17 cellular contexts compared by ENCODE assay signal in the genomic region with DNA sequence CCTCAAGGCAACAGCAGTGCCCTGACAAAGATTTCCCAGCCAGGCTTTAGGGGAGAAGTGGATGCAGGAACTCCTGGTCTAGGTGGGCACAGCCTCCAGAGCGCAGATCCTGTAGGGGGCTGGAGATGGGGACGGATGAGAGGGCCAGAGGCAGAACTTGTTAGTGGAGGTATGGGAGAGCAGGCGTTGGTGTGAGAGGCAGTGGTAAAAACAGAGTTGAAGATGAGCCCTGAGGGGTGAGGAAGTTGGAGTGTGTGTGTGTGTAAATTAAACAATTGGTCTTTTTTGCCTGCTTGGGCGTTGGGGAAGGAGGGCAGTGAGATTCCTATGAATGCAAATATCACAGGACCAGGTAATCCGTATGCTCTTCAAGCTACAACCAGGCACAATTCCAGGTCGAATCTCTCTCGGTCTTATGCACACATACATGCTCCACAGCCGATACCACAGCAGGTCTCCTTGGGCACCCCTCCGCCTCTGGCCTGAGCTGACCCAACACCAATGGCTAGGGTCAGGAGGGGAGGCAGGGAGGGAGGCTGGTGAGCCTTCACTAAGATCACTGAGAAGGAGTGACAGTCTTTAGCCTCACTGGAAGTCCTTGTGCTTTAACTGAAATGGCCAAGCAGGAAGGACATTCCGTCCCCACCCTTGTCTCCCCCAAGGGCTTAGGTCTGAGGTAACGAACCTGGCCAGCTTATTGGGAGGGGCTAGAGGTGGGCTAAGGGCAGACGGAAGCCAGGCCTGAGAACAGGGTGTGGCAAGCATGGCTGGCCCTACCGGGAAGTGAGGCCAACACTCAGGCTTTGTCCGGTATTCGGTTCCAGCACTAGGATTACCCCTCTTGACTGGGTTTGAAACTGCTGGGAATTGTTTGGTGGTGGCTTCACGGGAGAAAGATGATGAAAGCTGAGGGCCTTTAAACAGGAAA. TPM values are rescaled to one million over a fixed set of nuclear protein-coding genes. Genes with fewer than 3 reads are reported as not detected.
DNase-seq lines count a peak whose midpoint lies in the region; ATAC-seq and TF ChIP-seq lines count a peak whose summit lies in the region.
"Had no signal": no experiment of that assay in that cellular context is flagged by ENCODE, and none has a peak within 500 bp of the region (broad histone marks: within the 10 kb centered on the region; RNA-seq: fewer than 3 reads in every experiment).

No MANE protein-coding gene starts in this region.

- H3K9me3 ChIP-seq in sigmoid colon, result no peaks in the 10 kb centered on the region
- H3K9me3 ChIP-seq: BLaER1 treated with 17β-estradiol and CSF1 and Interleukin-3, amounts not matched to agents 10 nM and 100 nM had no signal

- ATAC-seq in WTC11, result no peak
- no peak for ATAC-seq in GM19452 (IDR thresholded peaks at IDR 0.05; ENCODE audit: unreplicated experiment)
- ATAC-seq: T-helper 17 cell had no signal

- peak overlapping the region; percentile 78 for H3K4me3 Mint-ChIP-seq in WTC11
- H3K4me3 Mint-ChIP-seq: activated naive CD4-positive, alpha-beta T cell treated with anti-CD3 and anti-CD28 coated beads, Interleukin-2, amount 50 U/mL, for 24 hours had no signal

- CTCF ChIA-PET in WTC11 (lab: Charles Lee), result interaction anchor here (1.2 to 5.9 kb wide), 5 partner anchors 9 to 96 kb away, joined by 3 to 56 read pairs (median 4); no protein-coding TSS in a partner anchor

- POLR2A ChIA-PET in WTC11 (lab: Charles Lee), result no interaction called here

- H3K4me1 Mint-ChIP-seq in WTC11, result peaks cover 37% of the 10 kb centered on the region
- H3K4me1 Mint-ChIP-seq: activated naive CD4-positive, alpha-beta T cell treated with anti-CD3 and anti-CD28 coated beads, Interleukin-2, amount 50 U/mL, for 24 hours had no signal

- H3K36me3 Mint-ChIP-seq in WTC11, result no peaks in the 10 kb centered on the region
- H3K36me3 Mint-ChIP-seq: activated naive CD4-positive, alpha-beta T cell treated with anti-CD3 and anti-CD28 coated beads, Interleukin-2, amount 50 U/mL, for 24 hours had no signal

- H3K36me3 ChIP-seq in H7 (replicated peaks; ENCODE audit: control insufficient read depth, insufficient read depth, low read length) (no peaks in the 10 kb centered on the region), sigmoid colon (no peaks in the 10 kb centered on the region)
- H3K36me3 ChIP-seq: BLaER1 treated with 17β-estradiol and CSF1 and Interleukin-3, amounts not matched to agents 10 nM and 100 nM had no signal

- H3K4me3 ChIP-seq in H7 (ENCODE audit: insufficient read depth, low read depth, low read length) (no peak overlapping the region), sigmoid colon (no peak overlapping the region)
- H3K4me3 ChIP-seq: BLaER1 treated with 17β-estradiol and CSF1 and Interleukin-3, amounts not matched to agents 10 nM and 100 nM had no signal

- H3K27me3 ChIP-seq in H7 (ENCODE audit: control insufficient read depth, insufficient read depth, low read length), result peaks cover 39% of the 10 kb centered on the region
- H3K27me3 ChIP-seq in sigmoid colon, result peaks cover 10 to 33% (median 23%) of the 10 kb centered on the region in 3 donors

- WGBS in sigmoid colon, 2 donors, result 51 to 67% methylated on average over 16 of the region's 16 CpGs

- no peak for TF ChIP-seq EP300 in sigmoid colon (IDR thresholded peaks at IDR 0.05)

- DNase-seq in H7 (peak; percentile 23), WTC11 (ENCODE audit: low spot score) (no peak), iPS-NIHi11 (ENCODE audit: low spot score) (peak; percentile 7), sigmoid colon (peak; percentile 54), NCI-H1436 (lab: John Stamatoyannopoulos, UW) (no peak), OCI-M1 (lab: John Stamatoyannopoulos, UW) (no peak), NCI-H2196 (lab: John Stamatoyannopoulos, UW; ENCODE audit: unreplicated experiment) (no peak)
- DNase-seq: activated CD8-positive, alpha-beta memory T cell treated with anti-CD3 and anti-CD28 coated beads for 24 hours; left cardiac atrium; nucleus accumbens; stimulated activated CD4-positive, alpha-beta T cell treated with anti-CD3 and anti-CD28 coated beads, Interleukin-4, amount 100 ng/mL, for 24 hours; stimulated activated naive CD4-positive, alpha-beta T cell treated with Interleukin-2 at 50 U/mL for 16 hours; T-helper 17 cell had no signal

- H3K4me1 ChIP-seq in sigmoid colon, result peaks cover 0 to 30% (median 18%) of the 10 kb centered on the region in 4 donors

- TF ChIP-seq CTCF in WTC11 (IDR thresholded peaks at IDR 0.05), result no peak
- no peak for TF ChIP-seq CTCF in sigmoid colon (IDR thresholded peaks at IDR 0.05)

- TF ChIP-seq POLR2A in sigmoid colon (IDR thresholded peaks at IDR 0.05), result no peak

- intact Hi-C loops in sigmoid colon (cut with DNase I), result no loop called here

- H3K27me3 Mint-ChIP-seq in WTC11 (ENCODE audit: low read depth), result peaks cover 53% of the 10 kb centered on the region

- no peaks in the 10 kb centered on the region for H3K9me3 Mint-ChIP-seq in WTC11
- H3K9me3 Mint-ChIP-seq: activated naive CD4-positive, alpha-beta T cell treated with anti-CD3 and anti-CD28 coated beads, Interleukin-2, amount 50 U/mL, for 24 hours had no signal

- H3K27ac ChIP-seq in sigmoid colon, result peak overlapping the region in 1 of 4 donors; percentile 48
- H3K27ac ChIP-seq: BLaER1 treated with 17β-estradiol and CSF1 and Interleukin-3, amounts not matched to agents 10 nM and 100 nM had no signal

- no peak overlapping the region for H3K27ac Mint-ChIP-seq in WTC11
- H3K27ac Mint-ChIP-seq: activated naive CD4-positive, alpha-beta T cell treated with anti-CD3 and anti-CD28 coated beads, Interleukin-2, amount 50 U/mL, for 24 hours; T-helper 17 cell had no signal

TF ChIP-seq in WTC11, 78 proteins besides CTCF, POLR2A, EP300 and RAD21:
- TF ChIP-seq ZNF416 (CRISPR knock-in tag; IDR thresholded peaks at IDR 0.05) (no peak), FOXP1 (CRISPR knock-in tag; IDR thresholded peaks at IDR 0.05; ENCODE audit: borderline replicate concordance) (no peak), ZNF121 (CRISPR knock-in tag; IDR thresholded peaks at IDR 0.05) (no peak), ZNF138 (CRISPR knock-in tag; conservative IDR thresholded peaks at IDR 0.05) (no peak), JUN (CRISPR knock-in tag; IDR thresholded peaks at IDR 0.05) (no peak), SP1 (CRISPR knock-in tag; conservative IDR thresholded peaks at IDR 0.05) (no peak), ATF1 (CRISPR knock-in tag; IDR thresholded peaks at IDR 0.05) (no peak), ESRRA (CRISPR knock-in tag; IDR thresholded peaks at IDR 0.05; ENCODE audit: borderline replicate concordance) (no peak), ZNF219 (CRISPR knock-in tag; IDR thresholded peaks at IDR 0.05; ENCODE audit: borderline replicate concordance) (no peak)
- TF ChIP-seq, protein P1, sequence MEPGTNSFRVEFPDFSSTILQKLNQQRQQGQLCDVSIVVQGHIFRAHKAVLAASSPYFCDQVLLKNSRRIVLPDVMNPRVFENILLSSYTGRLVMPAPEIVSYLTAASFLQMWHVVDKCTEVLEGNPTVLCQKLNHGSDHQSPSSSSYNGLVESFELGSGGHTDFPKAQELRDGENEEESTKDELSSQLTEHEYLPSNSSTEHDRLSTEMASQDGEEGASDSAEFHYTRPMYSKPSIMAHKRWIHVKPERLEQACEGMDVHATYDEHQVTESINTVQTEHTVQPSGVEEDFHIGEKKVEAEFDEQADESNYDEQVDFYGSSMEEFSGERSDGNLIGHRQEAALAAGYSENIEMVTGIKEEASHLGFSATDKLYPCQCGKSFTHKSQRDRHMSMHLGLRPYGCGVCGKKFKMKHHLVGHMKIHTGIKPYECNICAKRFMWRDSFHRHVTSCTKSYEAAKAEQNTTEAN (CRISPR knock-in tag; IDR thresholded peaks at IDR 0.05), result no peak
- TF ChIP-seq, protein P2, sequence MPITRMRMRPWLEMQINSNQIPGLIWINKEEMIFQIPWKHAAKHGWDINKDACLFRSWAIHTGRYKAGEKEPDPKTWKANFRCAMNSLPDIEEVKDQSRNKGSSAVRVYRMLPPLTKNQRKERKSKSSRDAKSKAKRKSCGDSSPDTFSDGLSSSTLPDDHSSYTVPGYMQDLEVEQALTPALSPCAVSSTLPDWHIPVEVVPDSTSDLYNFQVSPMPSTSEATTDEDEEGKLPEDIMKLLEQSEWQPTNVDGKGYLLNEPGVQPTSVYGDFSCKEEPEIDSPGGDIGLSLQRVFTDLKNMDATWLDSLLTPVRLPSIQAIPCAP (CRISPR knock-in tag; IDR thresholded peaks at IDR 0.05), result no peak
- TF ChIP-seq, protein P3, sequence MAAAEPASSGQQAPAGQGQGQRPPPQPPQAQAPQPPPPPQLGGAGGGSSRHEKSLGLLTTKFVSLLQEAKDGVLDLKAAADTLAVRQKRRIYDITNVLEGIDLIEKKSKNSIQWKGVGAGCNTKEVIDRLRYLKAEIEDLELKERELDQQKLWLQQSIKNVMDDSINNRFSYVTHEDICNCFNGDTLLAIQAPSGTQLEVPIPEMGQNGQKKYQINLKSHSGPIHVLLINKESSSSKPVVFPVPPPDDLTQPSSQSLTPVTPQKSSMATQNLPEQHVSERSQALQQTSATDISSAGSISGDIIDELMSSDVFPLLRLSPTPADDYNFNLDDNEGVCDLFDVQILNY (CRISPR knock-in tag; IDR thresholded peaks at IDR 0.05), result no peak

RNA-seq across cellular contexts. Expression of a gene that starts 1.5 kb away (rescaled TPM):
- 0.80 and 1.1 TPM in 2 replicates for total RNA-seq in H7 (2014; rRNA removed; shearing (Covaris generic))
- 10.6 to 11.5 TPM (median 11.4 TPM) in 3 replicates for total RNA-seq in WTC11 (2021)
- 1 to 10 TPM in 1 of 4 donors, under 1 TPM in 1, not detected in 2; 0.27 to 3.2 TPM for total RNA-seq in sigmoid colon
- polyA plus RNA-seq in sigmoid colon, result 10 to 100 TPM in 1 of 3 donors, 1 to 10 TPM in 2; 1.2 to 12.0 (median 2.4) TPM

RNA-seq across cellular contexts. Expression of a gene that starts 39.8 kb away (rescaled TPM):
- not detected in 2 replicates for total RNA-seq in H7 (2014; rRNA removed; shearing (Covaris generic))
- 0.09 to 0.11 TPM (median 0.11 TPM) in 3 replicates for total RNA-seq in WTC11 (2021)
- total RNA-seq in sigmoid colon, result not detected
- polyA plus RNA-seq in sigmoid colon, result under 1 TPM in 2 of 3 donors, not detected in 1; under 0.01 to 0.34 TPM
- total RNA-seq: T-helper 17 cell had no signal

RNA-seq across cellular contexts. Expression of a gene that starts 42.9 kb away (rescaled TPM):
- total RNA-seq in H7 (2014; rRNA removed; shearing (Covaris generic)), result not detected in 2 replicates
- total RNA-seq in WTC11 (2021) (0.11 to 0.18 TPM in 2 of 3 replicates, not detected in the other), sigmoid colon (not detected)
- polyA plus RNA-seq in sigmoid colon, result under 1 TPM in 2 of 3 donors, not detected in 1; 0.25 to 0.60 TPM
- total RNA-seq: glomerular endothelial cell, left cardiac atrium had no signal

RNA-seq across cellular contexts. Expression of a gene that starts 59.8 kb away (rescaled TPM):
- not detected in 2 replicates for total RNA-seq in H7 (2014; rRNA removed; shearing (Covaris generic))
- total RNA-seq in WTC11 (2021), result 0.21 to 0.70 TPM (median 0.34 TPM) in 3 replicates
- total RNA-seq in sigmoid colon, result under 1 TPM in 1 of 4 donors, not detected in 3; 0.14 TPM
- under 1 TPM in 1 of 3 donors, not detected in 2; 0.17 TPM for polyA plus RNA-seq in sigmoid colon
- total RNA-seq: glomerular endothelial cell, left cardiac atrium, T-helper 17 cell had no signal

Comparison
In these comparisons a context has a peak if more than half of its experiments do, and no peak if none do; other contexts are left out.
1. DNase-seq: peak in H7 (single experiment), iPS-NIHi11 (single experiment) and sigmoid colon (single experiment); none in WTC11 (single experiment), NCI-H1436 (single experiment), OCI-M1 (single experiment) and NCI-H2196 (single experiment).